In the genomic region with DNA sequence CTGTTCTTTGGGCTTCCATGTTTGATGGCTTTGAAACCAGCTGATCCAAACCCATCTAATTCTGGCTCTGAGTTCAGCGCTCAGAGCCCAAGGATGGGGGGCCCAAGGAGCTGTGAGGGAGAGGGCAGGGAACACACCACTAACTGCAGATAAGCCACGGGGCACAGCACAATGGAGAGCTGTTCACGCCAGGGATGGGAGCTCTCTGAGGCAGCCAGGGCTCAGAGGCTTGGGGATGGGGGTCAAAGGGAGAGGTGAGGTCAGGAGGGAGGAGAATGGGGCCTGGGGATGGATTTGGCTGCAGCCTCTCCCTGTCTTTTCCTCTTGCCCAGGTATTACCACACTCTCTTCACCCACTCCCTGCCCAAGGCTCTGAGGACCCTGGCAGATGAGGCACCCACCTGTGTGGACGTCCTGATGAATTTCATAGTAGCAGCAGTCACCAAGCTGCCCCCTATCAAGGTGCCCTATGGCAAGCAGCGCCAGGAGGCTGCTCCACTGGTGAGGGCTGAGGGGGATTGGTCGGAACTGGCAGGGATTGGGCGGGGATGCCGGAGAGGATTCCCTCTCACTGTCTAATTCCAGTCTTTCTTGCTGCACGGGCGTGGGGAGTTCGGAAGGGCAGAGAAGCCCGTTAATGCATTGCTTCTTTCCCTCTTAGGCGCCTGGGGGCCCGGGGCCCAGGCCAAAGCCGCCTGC, we compare ENCODE assay signal across 1 cellular context.
TF ChIP-seq lines count a peak whose summit lies in the region.

No MANE protein-coding gene starts in this region.

TF ChIP-seq in SK-N-SH treated with all-trans-retinoic acid at 6 μM for 48 hours, 23 proteins besides CTCF, POLR2A, EP300 and RAD21 (continued from another document):
- TF ChIP-seq, protein P1, sequence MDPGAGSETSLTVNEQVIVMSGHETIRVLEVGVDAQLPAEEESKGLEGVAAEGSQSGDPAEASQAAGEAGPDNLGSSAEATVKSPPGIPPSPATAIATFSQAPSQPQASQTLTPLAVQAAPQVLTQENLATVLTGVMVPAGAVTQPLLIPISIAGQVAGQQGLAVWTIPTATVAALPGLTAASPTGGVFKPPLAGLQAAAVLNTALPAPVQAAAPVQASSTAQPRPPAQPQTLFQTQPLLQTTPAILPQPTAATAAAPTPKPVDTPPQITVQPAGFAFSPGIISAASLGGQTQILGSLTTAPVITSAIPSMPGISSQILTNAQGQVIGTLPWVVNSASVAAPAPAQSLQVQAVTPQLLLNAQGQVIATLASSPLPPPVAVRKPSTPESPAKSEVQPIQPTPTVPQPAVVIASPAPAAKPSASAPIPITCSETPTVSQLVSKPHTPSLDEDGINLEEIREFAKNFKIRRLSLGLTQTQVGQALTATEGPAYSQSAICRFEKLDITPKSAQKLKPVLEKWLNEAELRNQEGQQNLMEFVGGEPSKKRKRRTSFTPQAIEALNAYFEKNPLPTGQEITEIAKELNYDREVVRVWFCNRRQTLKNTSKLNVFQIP (CRISPR knock-in tag; IDR thresholded peaks at IDR 0.05; ENCODE audit: borderline replicate concordance, low read depth), result no peak
- TF ChIP-seq CSDC2 (CRISPR knock-in tag; IDR thresholded peaks at IDR 0.05), result no peak
- TF ChIP-seq BACH2 (CRISPR knock-in tag; IDR thresholded peaks at IDR 0.05; ENCODE audit: borderline replicate concordance), result no peak
- no peak for TF ChIP-seq RARB (CRISPR knock-in tag; IDR thresholded peaks at IDR 0.05)
- no peak for TF ChIP-seq TCF4 (CRISPR knock-in tag; IDR thresholded peaks at IDR 0.05; ENCODE audit: borderline replicate concordance)
